ENCODE assay signal across 10 cellular contexts in genomic region chr2:64978514-64979268, GRCh38. TPM values are rescaled to one million over a fixed set of nuclear protein-coding genes. Genes with fewer than 3 reads are reported as not detected.
DNase-seq lines count a peak whose midpoint lies in the region; ATAC-seq and TF ChIP-seq lines count a peak whose summit lies in the region.
"Had no signal": no experiment of that assay in that cellular context is flagged by ENCODE, and none has a peak within 500 bp of the region (broad histone marks: within the 10 kb centered on the region; RNA-seq: fewer than 3 reads in every experiment).

No MANE protein-coding gene starts in this region.

- DNase-seq in Daoy (ENCODE audit: low read depth) (peak; percentile 11), HFFc6 (peak; percentile 25), mucosa of descending colon (no peak), NCI-H524 (lab: John Stamatoyannopoulos, UW) (no peak), dorsolateral prefrontal cortex (no peak)
- DNase-seq in activated CD8-positive, alpha-beta T cell treated with anti-CD3 and anti-CD28 coated beads for 36 hours: no peak
- DNase-seq in stimulated activated CD4-positive, alpha-beta T cell treated with anti-CD3 and anti-CD28 coated beads, Interleukin-2, amount 100 ng/mL, for 24 hours: no peak
- DNase-seq: pancreas had no signal

- POLR2A ChIA-PET in activated CD8-positive, alpha-beta T cell treated with anti-CD3 and anti-CD28 coated beads for 36 hours (lab: Charles Lee): interaction anchor here (0.5 to 1.2 kb wide), 2 partner anchors 37 to 684 kb away, joined by 3 to 4 read pairs; no protein-coding TSS in a partner anchor

- H3K4me3 Mint-ChIP-seq in HFFc6: no peak overlapping the region
- no peak overlapping the region for H3K4me3 Mint-ChIP-seq in activated CD8-positive, alpha-beta T cell treated with anti-CD3 and anti-CD28 coated beads for 36 hours
- H3K4me3 Mint-ChIP-seq: stimulated activated naive CD8-positive, alpha-beta T cell treated with anti-CD3 and anti-CD28 coated beads, Interleukin-15, Interleukin-2, amounts not matched to agents 100 ng/mL and 50 ng/mL, for 24 hours had no signal

- H3K27me3 ChIP-seq in dorsolateral prefrontal cortex: no peaks in the 10 kb centered on the region
- H3K27me3 ChIP-seq: pancreas had no signal

- H3K4me1 ChIP-seq in mucosa of descending colon (ENCODE audit: low read depth): no peaks in the 10 kb centered on the region

- H3K4me3 ChIP-seq in mucosa of descending colon: no peak overlapping the region
- H3K4me3 ChIP-seq in dorsolateral prefrontal cortex: no peak overlapping the region
- H3K4me3 ChIP-seq: pancreas had no signal

- H3K27me3 Mint-ChIP-seq in HFFc6 (ENCODE audit: insufficient read depth): peaks cover 6% of the 10 kb centered on the region
- H3K27me3 Mint-ChIP-seq in activated CD8-positive, alpha-beta T cell treated with anti-CD3 and anti-CD28 coated beads for 36 hours: no peaks in the 10 kb centered on the region
- H3K27me3 Mint-ChIP-seq: stimulated activated naive CD8-positive, alpha-beta T cell treated with anti-CD3 and anti-CD28 coated beads, Interleukin-15, Interleukin-2, amounts not matched to agents 100 ng/mL and 50 ng/mL, for 24 hours had no signal

- peak; percentile 51 for TF ChIP-seq CTCF in HFFc6 (IDR thresholded peaks at IDR 0.05)
- TF ChIP-seq CTCF in activated CD8-positive, alpha-beta T cell treated with anti-CD3 and anti-CD28 coated beads for 36 hours (IDR thresholded peaks at IDR 0.05): no peak
- no peak for TF ChIP-seq CTCF in mucosa of descending colon (IDR thresholded peaks at IDR 0.05)
- TF ChIP-seq CTCF in dorsolateral prefrontal cortex (IDR thresholded peaks at IDR 0.05 in 54 of 56, conservative IDR thresholded peaks at IDR 0.05 in 2 of 56; ENCODE audit: low read depth in 1 of 56, partially characterized antibody in 56 of 56): peak in 18 of 56 donors; percentile 4 to 40 (median 19)

- peak; percentile 47 for ATAC-seq in activated CD8-positive, alpha-beta T cell treated with anti-CD3 and anti-CD28 coated beads for 36 hours
- peak; percentile 53 for ATAC-seq in mucosa of descending colon
- ATAC-seq in HG02642 (IDR thresholded peaks at IDR 0.05; ENCODE audit: poor library complexity, unreplicated experiment): no peak

- no peak overlapping the region for H3K27ac Mint-ChIP-seq in HFFc6
- H3K27ac Mint-ChIP-seq in activated CD8-positive, alpha-beta T cell treated with anti-CD3 and anti-CD28 coated beads for 36 hours: no peak overlapping the region
- H3K27ac Mint-ChIP-seq: stimulated activated naive CD8-positive, alpha-beta T cell treated with anti-CD3 and anti-CD28 coated beads, Interleukin-15, Interleukin-2, amounts not matched to agents 100 ng/mL and 50 ng/mL, for 24 hours had no signal

- H3K9me3 Mint-ChIP-seq in HFFc6: no peaks in the 10 kb centered on the region
- H3K9me3 Mint-ChIP-seq in activated CD8-positive, alpha-beta T cell treated with anti-CD3 and anti-CD28 coated beads for 36 hours: no peaks in the 10 kb centered on the region
- H3K9me3 Mint-ChIP-seq: stimulated activated naive CD8-positive, alpha-beta T cell treated with anti-CD3 and anti-CD28 coated beads, Interleukin-15, Interleukin-2, amounts not matched to agents 100 ng/mL and 50 ng/mL, for 24 hours had no signal

- intact Hi-C loops in activated CD8-positive, alpha-beta T cell treated with anti-CD3 and anti-CD28 coated beads for 36 hours (cut with micrococcal nuclease): no loop called here
- intact Hi-C loops in mucosa of descending colon (cut with DNase I, micrococcal nuclease) (no loop called here), dorsolateral prefrontal cortex (cut with DNase I) (no loop called here)

- no peaks in the 10 kb centered on the region for H3K36me3 ChIP-seq in mucosa of descending colon (ENCODE audit: low read depth)
- H3K36me3 ChIP-seq: pancreas had no signal

- H3K4me1 Mint-ChIP-seq in HFFc6 (ENCODE audit: low read depth): peaks cover 39% of the 10 kb centered on the region
- H3K4me1 Mint-ChIP-seq in activated CD8-positive, alpha-beta T cell treated with anti-CD3 and anti-CD28 coated beads for 36 hours (ENCODE audit: low read depth): peaks cover 19% of the 10 kb centered on the region

- H3K27ac ChIP-seq in dorsolateral prefrontal cortex: no peak overlapping the region
- H3K27ac ChIP-seq: pancreas had no signal

- H3K36me3 Mint-ChIP-seq in HFFc6 (ENCODE audit: low read depth): no peaks in the 10 kb centered on the region
- H3K36me3 Mint-ChIP-seq in activated CD8-positive, alpha-beta T cell treated with anti-CD3 and anti-CD28 coated beads for 36 hours (ENCODE audit: low read depth): no peaks in the 10 kb centered on the region

- no peaks in the 10 kb centered on the region for H3K9me3 ChIP-seq in mucosa of descending colon
- H3K9me3 ChIP-seq: pancreas had no signal

- CTCF ChIA-PET in activated CD8-positive, alpha-beta T cell treated with anti-CD3 and anti-CD28 coated beads for 36 hours (lab: Charles Lee): interaction anchor here (0.9 to 1.8 kb wide), 4 partner anchors 9 to 61 kb away, joined by 3 to 8 read pairs (median 4); no protein-coding TSS in a partner anchor

RNA-seq across cellular contexts. Expression of gene SLC1A4, which starts 10.5 kb away (rescaled TPM):
- 13.3 and 14.0 TPM in 2 replicates for total RNA-seq in Daoy (2014; rRNA removed; shearing (Covaris generic))
- 10 to 100 TPM in 1 of 6 experiments, 1 to 10 TPM in 5; 7.2 to 10.3 (median 9.0) TPM for total RNA-seq in HFFc6 (2021; fragmentation: NEBNext Ultra II Directional; extraction: Animal tissue kit (Norgen Biotek cat#: 25700))
- total RNA-seq in activated CD8-positive, alpha-beta T cell treated with anti-CD3 and anti-CD28 coated beads for 36 hours: 10 to 100 TPM; 14.6 to 14.9 TPM
- total RNA-seq in mucosa of descending colon (10 to 100 TPM in 1 of 3 donors, 1 to 10 TPM in 2; 8.2 to 14.7 (median 8.4) TPM), dorsolateral prefrontal cortex (10 to 100 TPM; 25.8 to 83.3 (median 55.1) TPM)

Comparison
In these comparisons a context has a peak if more than half of its experiments do, and no peak if none do; other contexts are left out.
1. DNase-seq: peak in Daoy (single experiment) and HFFc6 (single experiment); none in activated CD8-positive, alpha-beta T cell treated with anti-CD3 and anti-CD28 coated beads for 36 hours (single experiment), mucosa of descending colon (0 of 3), stimulated activated CD4-positive, alpha-beta T cell treated with anti-CD3 and anti-CD28 coated beads, Interleukin-2, amount 100 ng/mL, for 24 hours (0 of 2), NCI-H524 (0 of 2) and dorsolateral prefrontal cortex (0 of 10).